29 cellular contexts compared by ENCODE assay signal in genomic region chr1:192430644-192431043, GRCh38.
"Had no signal": no experiment of that assay in that cellular context is flagged by ENCODE, and none has a peak within 500 bp of the region (broad histone marks: within the 10 kb centered on the region; RNA-seq: fewer than 3 reads in every experiment).

No MANE protein-coding gene starts in this region.

- DNase-seq: activated CD4-positive, alpha-beta memory T cell treated with anti-CD3 and anti-CD28 coated beads for 36 hours; activated CD4-positive, alpha-beta T cell treated with anti-CD3 and anti-CD28 coated beads for 36 hours; activated CD4-positive, alpha-beta T cell treated with anti-CD3 and anti-CD28 coated beads, Interleukin-2, amount 10 ng/mL, durations not matched to agents 24 days and 14 days; activated CD4-positive, CD25-positive, alpha-beta regulatory T cell; activated CD4-positive, CD25-positive, alpha-beta regulatory T cell treated with anti-CD3 and anti-CD28 coated beads, Interleukin-2, amount 50 U/mL, for 72 hours; activated CD8-positive, alpha-beta memory T cell treated with anti-CD3 and anti-CD28 coated beads, Interleukin-2, amount 10 ng/mL, durations not matched to agents 7 days and 5 days; activated CD8-positive, alpha-beta memory T cell treated with anti-CD3 and anti-CD28 coated beads, Interleukin-2, amount 50 U/mL, for 4 hours; activated CD8-positive, alpha-beta T cell treated with anti-CD3 and anti-CD28 coated beads, Interleukin-2, amount 10 ng/mL, durations not matched to agents 7 days and 5 days; activated effector memory CD4-positive, alpha-beta T cell treated with anti-CD3 and anti-CD28 coated beads, Interleukin-2, amount 50 U/mL, for 16 hours; activated naive CD4-positive, alpha-beta T cell treated with anti-CD3 and anti-CD28 coated beads for 36 hours; activated naive CD8-positive, alpha-beta T cell treated with anti-CD3 and anti-CD28 coated beads for 36 hours; activated naive CD8-positive, alpha-beta T cell treated with anti-CD3 and anti-CD28 coated beads, Interleukin-2, amount 50 U/mL, for 24 hours; activated T-cell treated with anti-CD3 and anti-CD28 coated beads, Interleukin-2, amount 50 U/mL, for 1 hour; activated T-cell treated with anti-CD3 and anti-CD28 coated beads, Interleukin-2, amount 50 U/mL, for 48 hours; adrenal gland; amygdala; aorta; body of pancreas; central memory CD4-positive, alpha-beta T cell; cerebellar nuclear complex; colonic mucosa; effector CD8-positive, alpha-beta T cell; foreskin fibroblast; head of caudate nucleus; T-helper 2 cell had no signal

- H3K27ac ChIP-seq: adrenal gland, body of pancreas, colonic mucosa had no signal

- H3K4me3 ChIP-seq: adrenal gland, body of pancreas, colonic mucosa had no signal

- H3K4me1 ChIP-seq: adrenal gland, body of pancreas, colonic mucosa had no signal

- H3K27ac Mint-ChIP-seq: activated CD4-positive, alpha-beta memory T cell treated with anti-CD3 and anti-CD28 coated beads for 36 hours; activated CD4-positive, alpha-beta T cell treated with anti-CD3 and anti-CD28 coated beads for 36 hours; activated CD4-positive, alpha-beta T cell treated with anti-CD3 and anti-CD28 coated beads, Interleukin-2, amount 10 ng/mL, durations not matched to agents 24 days and 14 days; activated CD8-positive, alpha-beta memory T cell treated with anti-CD3 and anti-CD28 coated beads, Interleukin-2, amount 10 ng/mL, durations not matched to agents 7 days and 5 days; activated CD8-positive, alpha-beta T cell treated with anti-CD3 and anti-CD28 coated beads, Interleukin-2, amount 10 ng/mL, durations not matched to agents 7 days and 5 days; activated naive CD4-positive, alpha-beta T cell treated with anti-CD3 and anti-CD28 coated beads for 36 hours; activated naive CD4-positive, alpha-beta T cell treated with anti-CD3 and anti-CD28 coated beads, Interleukin-2, amount 50 U/mL, for 24 hours; activated naive CD8-positive, alpha-beta T cell treated with anti-CD3 and anti-CD28 coated beads for 36 hours; activated naive CD8-positive, alpha-beta T cell treated with anti-CD3 and anti-CD28 coated beads, Interleukin-2, amount 50 U/mL, for 24 hours; activated T-helper 1 cell treated with anti-CD3 and anti-CD28 coated beads, Interleukin-12 subunit alpha, Interleukin-12 subunit beta, Interleukin-2, Interleukin-4 antibody, amounts not matched to agents 30 ng/mL and 10 ng/mL and 1 ng/mL, durations not matched to agents 14 hours and 24 hours and 36 hours; activated T-helper 2 cell treated with anti-CD3 and anti-CD28 coated beads, Interferon-gamma antibody, Interleukin-2, Interleukin-4, amounts not matched to agents 10 μg/mL and 5 μg/mL and 100 μg/mL, durations not matched to agents 14 hours and 24 hours and 36 hours had no signal

- H3K4me1 Mint-ChIP-seq: activated CD4-positive, alpha-beta T cell treated with anti-CD3 and anti-CD28 coated beads for 36 hours; activated CD4-positive, alpha-beta T cell treated with anti-CD3 and anti-CD28 coated beads, Interleukin-2, amount 10 ng/mL, durations not matched to agents 24 days and 14 days; activated CD8-positive, alpha-beta memory T cell treated with anti-CD3 and anti-CD28 coated beads, Interleukin-2, amount 10 ng/mL, durations not matched to agents 7 days and 5 days; activated naive CD4-positive, alpha-beta T cell treated with anti-CD3 and anti-CD28 coated beads, Interleukin-2, amount 50 U/mL, for 24 hours; activated naive CD8-positive, alpha-beta T cell treated with anti-CD3 and anti-CD28 coated beads for 36 hours; activated naive CD8-positive, alpha-beta T cell treated with anti-CD3 and anti-CD28 coated beads, Interleukin-2, amount 50 U/mL, for 24 hours had no signal

- ATAC-seq: activated CD4-positive, alpha-beta T cell treated with anti-CD3 and anti-CD28 coated beads for 36 hours; activated CD8-positive, alpha-beta memory T cell treated with anti-CD3 and anti-CD28 coated beads, Interleukin-2, amount 10 ng/mL, durations not matched to agents 7 days and 5 days; activated CD8-positive, alpha-beta T cell treated with anti-CD3 and anti-CD28 coated beads, Interleukin-2, amount 10 ng/mL, durations not matched to agents 7 days and 5 days; activated naive CD8-positive, alpha-beta T cell treated with anti-CD3 and anti-CD28 coated beads, Interleukin-2, amount 50 U/mL, for 24 hours; body of pancreas; esophagus mucosa had no signal

- H3K36me3 ChIP-seq: adrenal gland, colonic mucosa had no signal

- H3K27me3 ChIP-seq: adrenal gland, body of pancreas, colonic mucosa had no signal

- H3K4me3 Mint-ChIP-seq: activated CD4-positive, alpha-beta memory T cell treated with anti-CD3 and anti-CD28 coated beads for 36 hours; activated CD4-positive, alpha-beta T cell treated with anti-CD3 and anti-CD28 coated beads for 36 hours; activated CD4-positive, alpha-beta T cell treated with anti-CD3 and anti-CD28 coated beads, Interleukin-2, amount 10 ng/mL, durations not matched to agents 24 days and 14 days; activated CD8-positive, alpha-beta memory T cell treated with anti-CD3 and anti-CD28 coated beads, Interleukin-2, amount 10 ng/mL, durations not matched to agents 7 days and 5 days; activated CD8-positive, alpha-beta T cell treated with anti-CD3 and anti-CD28 coated beads, Interleukin-2, amount 10 ng/mL, durations not matched to agents 7 days and 5 days; activated naive CD4-positive, alpha-beta T cell treated with anti-CD3 and anti-CD28 coated beads for 36 hours; activated naive CD4-positive, alpha-beta T cell treated with anti-CD3 and anti-CD28 coated beads, Interleukin-2, amount 50 U/mL, for 24 hours; activated naive CD8-positive, alpha-beta T cell treated with anti-CD3 and anti-CD28 coated beads for 36 hours; activated naive CD8-positive, alpha-beta T cell treated with anti-CD3 and anti-CD28 coated beads, Interleukin-2, amount 50 U/mL, for 24 hours; activated T-helper 1 cell treated with anti-CD3 and anti-CD28 coated beads, Interleukin-12 subunit alpha, Interleukin-12 subunit beta, Interleukin-2, Interleukin-4 antibody, amounts not matched to agents 30 ng/mL and 10 ng/mL and 1 ng/mL, durations not matched to agents 14 hours and 24 hours and 36 hours had no signal

- H3K9me3 Mint-ChIP-seq: activated CD4-positive, alpha-beta T cell treated with anti-CD3 and anti-CD28 coated beads, Interleukin-2, amount 10 ng/mL, durations not matched to agents 24 days and 14 days; activated naive CD4-positive, alpha-beta T cell treated with anti-CD3 and anti-CD28 coated beads, Interleukin-2, amount 50 U/mL, for 24 hours; activated naive CD8-positive, alpha-beta T cell treated with anti-CD3 and anti-CD28 coated beads for 36 hours; activated T-helper 2 cell treated with anti-CD3 and anti-CD28 coated beads, Interferon-gamma antibody, Interleukin-2, Interleukin-4, amounts not matched to agents 10 μg/mL and 5 μg/mL and 100 μg/mL, durations not matched to agents 14 hours and 24 hours and 36 hours had no signal

- H3K36me3 Mint-ChIP-seq: activated CD4-positive, alpha-beta memory T cell treated with anti-CD3 and anti-CD28 coated beads for 36 hours; activated CD8-positive, alpha-beta memory T cell treated with anti-CD3 and anti-CD28 coated beads, Interleukin-2, amount 10 ng/mL, durations not matched to agents 7 days and 5 days; activated naive CD4-positive, alpha-beta T cell treated with anti-CD3 and anti-CD28 coated beads, Interleukin-2, amount 50 U/mL, for 24 hours; activated naive CD8-positive, alpha-beta T cell treated with anti-CD3 and anti-CD28 coated beads for 36 hours had no signal

- H3K27me3 Mint-ChIP-seq: activated CD4-positive, alpha-beta memory T cell treated with anti-CD3 and anti-CD28 coated beads for 36 hours; activated CD4-positive, alpha-beta T cell treated with anti-CD3 and anti-CD28 coated beads for 36 hours; activated CD4-positive, alpha-beta T cell treated with anti-CD3 and anti-CD28 coated beads, Interleukin-2, amount 10 ng/mL, durations not matched to agents 24 days and 14 days; activated naive CD8-positive, alpha-beta T cell treated with anti-CD3 and anti-CD28 coated beads, Interleukin-2, amount 50 U/mL, for 24 hours had no signal

- H3K9me3 ChIP-seq: adrenal gland, colonic mucosa had no signal
